Comparison of ENCODE assay signal across 21 cellular contexts in the genomic region with DNA sequence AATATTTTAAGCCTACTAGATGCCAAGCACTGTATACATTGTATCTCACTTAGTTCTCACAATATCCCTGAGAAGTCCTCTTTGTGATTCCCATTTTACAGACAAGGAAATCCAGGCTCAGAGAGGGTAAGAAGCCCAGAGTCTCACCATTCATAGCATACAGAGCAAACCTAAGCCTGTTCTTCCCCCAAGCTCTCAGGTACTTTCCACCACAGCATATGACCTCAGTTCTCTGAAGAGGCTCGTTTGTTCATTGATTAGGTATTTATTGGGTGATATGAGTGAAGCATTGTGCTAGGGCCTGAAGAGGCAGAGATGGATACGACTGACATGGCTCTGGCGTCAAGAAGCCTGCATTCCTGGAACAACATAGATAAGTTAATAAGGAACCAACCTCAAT.
"Had no signal": no experiment of that assay in that cellular context is flagged by ENCODE, and none has a peak within 500 bp of the region (broad histone marks: within the 10 kb centered on the region; RNA-seq: fewer than 3 reads in every experiment).

No MANE protein-coding gene starts in this region.

- DNase-seq: endodermal cell; erythroblast; heart left ventricle; hippocampal formation; islet precursor cell; left lung; lower lobe of right lung; midbrain; nucleus accumbens; ovary; right cardiac atrium; small intestine; stimulated activated CD4-positive, alpha-beta T cell treated with anti-CD3 and anti-CD28 coated beads, Interleukin-12 subunit alpha, Interleukin-12 subunit beta, amount 100 ng/mL, for 4 hours; stimulated activated naive CD4-positive, alpha-beta T cell; stomach; substantia nigra; thyroid gland; upper lobe of left lung; uterus had no signal

- ATAC-seq: left lung; lower lobe of right lung; natural killer cell treated with Interleukin-12 subunit alpha and Interleukin-12 subunit beta and Interleukin-15 and Interleukin-18, amount 100 ng/mL, for 72 hours; right cardiac atrium had no signal

- H3K36me3 ChIP-seq: left lung, neural progenitor cell, ovary, thyroid gland, uterus had no signal

- H3K9me3 ChIP-seq: heart left ventricle, left lung, lower lobe of right lung, ovary, stomach, thyroid gland, upper lobe of left lung, uterus had no signal

- H3K27ac ChIP-seq: heart left ventricle, left lung, lower lobe of right lung, neural progenitor cell, ovary, stomach, thyroid gland, upper lobe of left lung, uterus had no signal

- H3K27me3 ChIP-seq: heart left ventricle, left lung, neural progenitor cell, ovary, stomach, thyroid gland, upper lobe of left lung, uterus had no signal

- H3K4me1 ChIP-seq: left lung, lower lobe of right lung, stomach, thyroid gland, upper lobe of left lung, uterus had no signal

- H3K4me3 ChIP-seq: heart left ventricle, left lung, lower lobe of right lung, neural progenitor cell, ovary, stomach, thyroid gland, upper lobe of left lung, uterus had no signal
